Comparison of ENCODE assay signal across 1 cellular context in the genomic region with DNA sequence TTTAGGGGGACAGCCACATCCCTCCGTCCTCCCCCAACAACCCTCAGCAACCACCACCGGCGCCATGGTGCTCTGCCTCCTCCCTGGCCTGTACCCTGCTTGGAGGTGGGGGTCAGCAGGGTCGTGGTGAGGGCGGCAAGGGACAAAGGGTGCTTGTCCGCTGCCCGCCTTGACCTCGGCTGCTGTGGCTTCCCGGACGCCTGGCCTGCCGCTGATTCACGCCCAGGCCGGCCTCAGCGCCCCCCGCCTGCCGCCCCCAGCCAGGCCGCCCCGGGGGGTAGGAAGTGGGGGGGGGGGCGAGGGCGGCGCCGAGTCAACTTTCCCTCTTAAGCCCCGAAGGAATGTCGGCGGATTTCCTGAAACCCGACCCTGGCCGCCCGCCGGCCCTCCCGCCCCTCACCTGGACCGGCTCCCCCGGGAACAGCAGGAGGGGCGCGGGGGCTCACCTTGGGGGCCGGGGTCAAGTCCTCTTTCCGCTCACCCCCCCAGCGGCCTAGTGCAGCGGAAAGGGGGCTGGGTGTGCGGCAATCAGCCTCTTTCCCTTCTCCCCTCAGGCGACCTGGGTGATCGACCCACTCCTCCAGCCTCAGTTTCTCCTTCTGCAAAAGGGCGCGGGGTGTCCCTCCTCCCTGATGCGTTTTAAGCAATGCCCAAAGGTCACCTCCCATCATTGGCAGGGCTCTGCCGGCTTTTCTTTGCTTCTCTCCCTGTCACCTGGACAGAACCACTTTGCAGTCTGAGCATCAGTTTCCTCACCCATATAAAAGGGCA.
TF ChIP-seq lines count a peak whose summit lies in the region.

No MANE protein-coding gene starts in this region.

TF ChIP-seq in HepG2, 621 proteins besides CTCF, POLR2A, EP300 and RAD21 (continued from another document and continues in another):
- TF ChIP-seq CEBPZ (IDR thresholded peaks at IDR 0.05; ENCODE audit: low read length), result no peak
- no peak for TF ChIP-seq CEBPG (CRISPR knock-in tag; IDR thresholded peaks at IDR 0.05)
- no peak for TF ChIP-seq MBNL3 (CRISPR knock-in tag; conservative IDR thresholded peaks at IDR 0.05)
- peak; percentile 91 for TF ChIP-seq MED8 (CRISPR knock-in tag; IDR thresholded peaks at IDR 0.05; ENCODE audit: insufficient replicate concordance)
- TF ChIP-seq ZNF367 (CRISPR knock-in tag; IDR thresholded peaks at IDR 0.05; ENCODE audit: borderline replicate concordance), result no peak
- TF ChIP-seq RBM22 (optimal IDR thresholded peaks at IDR 0.05; ENCODE audit: low read length), result no peak
- TF ChIP-seq, protein P1, sequence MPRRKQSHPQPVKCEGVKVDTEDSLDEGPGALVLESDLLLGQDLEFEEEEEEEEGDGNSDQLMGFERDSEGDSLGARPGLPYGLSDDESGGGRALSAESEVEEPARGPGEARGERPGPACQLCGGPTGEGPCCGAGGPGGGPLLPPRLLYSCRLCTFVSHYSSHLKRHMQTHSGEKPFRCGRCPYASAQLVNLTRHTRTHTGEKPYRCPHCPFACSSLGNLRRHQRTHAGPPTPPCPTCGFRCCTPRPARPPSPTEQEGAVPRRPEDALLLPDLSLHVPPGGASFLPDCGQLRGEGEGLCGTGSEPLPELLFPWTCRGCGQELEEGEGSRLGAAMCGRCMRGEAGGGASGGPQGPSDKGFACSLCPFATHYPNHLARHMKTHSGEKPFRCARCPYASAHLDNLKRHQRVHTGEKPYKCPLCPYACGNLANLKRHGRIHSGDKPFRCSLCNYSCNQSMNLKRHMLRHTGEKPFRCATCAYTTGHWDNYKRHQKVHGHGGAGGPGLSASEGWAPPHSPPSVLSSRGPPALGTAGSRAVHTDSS (CRISPR knock-in tag; conservative IDR thresholded peaks at IDR 0.05), result no peak
- TF ChIP-seq HCFC1 (IDR thresholded peaks at IDR 0.05; ENCODE audit: low read depth, low read length), result no peak
- no peak for TF ChIP-seq MNT (IDR thresholded peaks at IDR 0.05)
- peak; percentile 84 for TF ChIP-seq ZSCAN21 (CRISPR knock-in tag; IDR thresholded peaks at IDR 0.05; ENCODE audit: borderline replicate concordance)
- no peak for TF ChIP-seq DDIT3 (CRISPR knock-in tag; IDR thresholded peaks at IDR 0.05)
- TF ChIP-seq ZNF10 (CRISPR knock-in tag; IDR thresholded peaks at IDR 0.05; ENCODE audit: borderline replicate concordance, low read depth), result no peak
- TF ChIP-seq FOXA3 (CRISPR knock-in tag; IDR thresholded peaks at IDR 0.05), result peak; percentile 59
- no peak for TF ChIP-seq ZNF337 (CRISPR knock-in tag; IDR thresholded peaks at IDR 0.05; ENCODE audit: borderline replicate concordance, low read depth)
- TF ChIP-seq, protein P2, sequence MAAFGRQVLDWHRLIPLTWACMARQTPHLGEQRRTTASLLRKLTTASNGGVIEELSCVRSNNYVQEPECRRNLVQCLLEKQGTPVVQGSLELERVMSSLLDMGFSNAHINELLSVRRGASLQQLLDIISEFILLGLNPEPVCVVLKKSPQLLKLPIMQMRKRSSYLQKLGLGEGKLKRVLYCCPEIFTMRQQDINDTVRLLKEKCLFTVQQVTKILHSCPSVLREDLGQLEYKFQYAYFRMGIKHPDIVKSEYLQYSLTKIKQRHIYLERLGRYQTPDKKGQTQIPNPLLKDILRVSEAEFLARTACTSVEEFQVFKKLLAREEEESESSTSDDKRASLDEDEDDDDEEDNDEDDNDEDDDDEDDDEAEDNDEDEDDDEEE (CRISPR knock-in tag; IDR thresholded peaks at IDR 0.05), result no peak
- peak; percentile 97 for TF ChIP-seq RARA (CRISPR knock-in tag; IDR thresholded peaks at IDR 0.05)
- no peak for TF ChIP-seq U2AF1 (optimal IDR thresholded peaks at IDR 0.05; ENCODE audit: low read depth, low read length)
- TF ChIP-seq, protein P3, sequence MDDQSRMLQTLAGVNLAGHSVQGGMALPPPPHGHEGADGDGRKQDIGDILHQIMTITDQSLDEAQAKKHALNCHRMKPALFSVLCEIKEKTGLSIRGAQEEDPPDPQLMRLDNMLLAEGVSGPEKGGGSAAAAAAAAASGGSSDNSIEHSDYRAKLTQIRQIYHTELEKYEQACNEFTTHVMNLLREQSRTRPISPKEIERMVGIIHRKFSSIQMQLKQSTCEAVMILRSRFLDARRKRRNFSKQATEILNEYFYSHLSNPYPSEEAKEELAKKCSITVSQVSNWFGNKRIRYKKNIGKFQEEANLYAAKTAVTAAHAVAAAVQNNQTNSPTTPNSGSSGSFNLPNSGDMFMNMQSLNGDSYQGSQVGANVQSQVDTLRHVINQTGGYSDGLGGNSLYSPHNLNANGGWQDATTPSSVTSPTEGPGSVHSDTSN (CRISPR knock-in tag; IDR thresholded peaks at IDR 0.05; ENCODE audit: borderline replicate concordance), result no peak
- TF ChIP-seq SKIL (CRISPR knock-in tag; IDR thresholded peaks at IDR 0.05; ENCODE audit: borderline replicate concordance), result peak; percentile 97
- no peak for TF ChIP-seq ZNF207 (IDR thresholded peaks at IDR 0.05; ENCODE audit: borderline replicate concordance)
- TF ChIP-seq AGO1 (IDR thresholded peaks at IDR 0.05; ENCODE audit: low read depth, low read length, poor library complexity, severe bottlenecking), result no peak
- TF ChIP-seq, protein P4, sequence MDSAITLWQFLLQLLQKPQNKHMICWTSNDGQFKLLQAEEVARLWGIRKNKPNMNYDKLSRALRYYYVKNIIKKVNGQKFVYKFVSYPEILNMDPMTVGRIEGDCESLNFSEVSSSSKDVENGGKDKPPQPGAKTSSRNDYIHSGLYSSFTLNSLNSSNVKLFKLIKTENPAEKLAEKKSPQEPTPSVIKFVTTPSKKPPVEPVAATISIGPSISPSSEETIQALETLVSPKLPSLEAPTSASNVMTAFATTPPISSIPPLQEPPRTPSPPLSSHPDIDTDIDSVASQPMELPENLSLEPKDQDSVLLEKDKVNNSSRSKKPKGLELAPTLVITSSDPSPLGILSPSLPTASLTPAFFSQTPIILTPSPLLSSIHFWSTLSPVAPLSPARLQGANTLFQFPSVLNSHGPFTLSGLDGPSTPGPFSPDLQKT (CRISPR knock-in tag; IDR thresholded peaks at IDR 0.05; ENCODE audit: borderline replicate concordance), result peak; percentile 66; the same call in 1 of the 2 replicates
- no peak for TF ChIP-seq AGO2 (optimal IDR thresholded peaks at IDR 0.05; ENCODE audit: low read depth, low read length)
- TF ChIP-seq KMT2B (CRISPR knock-in tag; IDR thresholded peaks at IDR 0.05), result no peak
- TF ChIP-seq SIX4 (CRISPR knock-in tag; IDR thresholded peaks at IDR 0.05), result peak; percentile 98
- TF ChIP-seq PCBP2 (optimal IDR thresholded peaks at IDR 0.05; ENCODE audit: low read depth, low read length, poor library complexity, severe bottlenecking), result no peak
- 0 out of 2 replicates have a peak, but pooled peaks have one; percentile 30 for TF ChIP-seq ZNF564 (CRISPR knock-in tag; IDR thresholded peaks at IDR 0.05)
- TF ChIP-seq, protein P5, sequence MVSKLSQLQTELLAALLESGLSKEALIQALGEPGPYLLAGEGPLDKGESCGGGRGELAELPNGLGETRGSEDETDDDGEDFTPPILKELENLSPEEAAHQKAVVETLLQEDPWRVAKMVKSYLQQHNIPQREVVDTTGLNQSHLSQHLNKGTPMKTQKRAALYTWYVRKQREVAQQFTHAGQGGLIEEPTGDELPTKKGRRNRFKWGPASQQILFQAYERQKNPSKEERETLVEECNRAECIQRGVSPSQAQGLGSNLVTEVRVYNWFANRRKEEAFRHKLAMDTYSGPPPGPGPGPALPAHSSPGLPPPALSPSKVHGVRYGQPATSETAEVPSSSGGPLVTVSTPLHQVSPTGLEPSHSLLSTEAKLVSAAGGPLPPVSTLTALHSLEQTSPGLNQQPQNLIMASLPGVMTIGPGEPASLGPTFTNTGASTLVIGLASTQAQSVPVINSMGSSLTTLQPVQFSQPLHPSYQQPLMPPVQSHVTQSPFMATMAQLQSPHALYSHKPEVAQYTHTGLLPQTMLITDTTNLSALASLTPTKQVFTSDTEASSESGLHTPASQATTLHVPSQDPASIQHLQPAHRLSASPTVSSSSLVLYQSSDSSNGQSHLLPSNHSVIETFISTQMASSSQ (IDR thresholded peaks at IDR 0.05; ENCODE audit: low read depth), result no peak
- TF ChIP-seq, protein P5 (CRISPR knock-in tag; IDR thresholded peaks at IDR 0.05; ENCODE audit: borderline replicate concordance), result peak; percentile 89
- 0 out of 2 replicates have a peak, but pooled peaks have one; percentile 38 for TF ChIP-seq TP53 (CRISPR knock-in tag; conservative IDR thresholded peaks at IDR 0.05)
- TF ChIP-seq NCOA5 (CRISPR knock-in tag; IDR thresholded peaks at IDR 0.05), result no peak
- TF ChIP-seq ZNF549 (CRISPR knock-in tag; IDR thresholded peaks at IDR 0.05), result no peak
- peak; percentile 95 for TF ChIP-seq ZBTB2 (CRISPR knock-in tag; IDR thresholded peaks at IDR 0.05; ENCODE audit: low read depth)
